Comparison of ENCODE assay signal across 27 cellular contexts in genomic region chr19:4935449-4935848, GRCh38. TPM values are rescaled to one million over a fixed set of nuclear protein-coding genes. Genes with fewer than 3 reads are reported as not detected.
"Had no signal": no experiment of that assay in that cellular context is flagged by ENCODE, and none has a peak within 500 bp of the region (broad histone marks: within the 10 kb centered on the region; RNA-seq: fewer than 3 reads in every experiment).

No MANE protein-coding gene starts in this region.

- DNase-seq: dorsolateral prefrontal cortex; effector CD4-positive, alpha-beta T cell; foreskin fibroblast; gastrocnemius medialis; head of caudate nucleus; kidney; nucleus accumbens; stimulated activated CD4-positive, alpha-beta T cell treated with anti-CD3 and anti-CD28 coated beads, Interleukin-12 subunit alpha, Interleukin-12 subunit beta, amount 100 ng/mL, for 4 hours; stimulated activated CD4-positive, alpha-beta T cell treated with anti-CD3 and anti-CD28 coated beads, Interleukin-1b, Interleukin-23, amount 100 ng/mL, for 48 hours; stimulated activated CD4-positive, alpha-beta T cell treated with anti-CD3 and anti-CD28 coated beads, Interleukin-4, amount 100 ng/mL, for 1 hour; stimulated activated CD8-positive, alpha-beta memory T cell treated with anti-CD3 and anti-CD28 coated beads, Interleukin-4, amount 100 ng/mL, for 48 hours; stimulated activated naive CD4-positive, alpha-beta T cell treated with Interleukin-2 at 50 U/mL for 16 hours; stomach; thyroid gland; trophoblast cell had no signal

- H3K4me2 ChIP-seq: smooth muscle cell had no signal

- H3K36me3 ChIP-seq: gastrocnemius medialis, pancreas, right atrium auricular region, thyroid gland, vagina had no signal

- H3K27me3 ChIP-seq: dorsolateral prefrontal cortex, gastrocnemius medialis, pancreas, right atrium auricular region, stomach, thyroid gland, vagina had no signal

- H3K4me3 ChIP-seq: dorsolateral prefrontal cortex, gastrocnemius medialis, lung, pancreas, right atrium auricular region, smooth muscle cell, stomach, thyroid gland, vagina had no signal

- H3K4me1 ChIP-seq: pancreas, right atrium auricular region, thyroid gland, vagina had no signal

- H3K9me3 ChIP-seq: gastrocnemius medialis, pancreas, right atrium auricular region, stomach, thyroid gland, vagina had no signal

- ATAC-seq: esophagus mucosa, gastrocnemius medialis, left lobe of liver, pancreas, sciatic nerve had no signal

- H3K27ac ChIP-seq: dorsolateral prefrontal cortex, epithelial cell of prostate, gastrocnemius medialis, pancreas, right atrium auricular region, stomach, thyroid gland, vagina had no signal

RNA-seq across cellular contexts. Expression of gene ARRDC5, which starts 32.8 kb away (rescaled TPM):
- total RNA-seq: esophagus mucosa, gastrocnemius medialis, glomerular endothelial cell, left lobe of liver, right atrium auricular region, smooth muscle cell, temporal lobe, thyroid gland had no signal
- polyA plus RNA-seq: liver, smooth muscle cell had no signal
